In the genomic region with DNA sequence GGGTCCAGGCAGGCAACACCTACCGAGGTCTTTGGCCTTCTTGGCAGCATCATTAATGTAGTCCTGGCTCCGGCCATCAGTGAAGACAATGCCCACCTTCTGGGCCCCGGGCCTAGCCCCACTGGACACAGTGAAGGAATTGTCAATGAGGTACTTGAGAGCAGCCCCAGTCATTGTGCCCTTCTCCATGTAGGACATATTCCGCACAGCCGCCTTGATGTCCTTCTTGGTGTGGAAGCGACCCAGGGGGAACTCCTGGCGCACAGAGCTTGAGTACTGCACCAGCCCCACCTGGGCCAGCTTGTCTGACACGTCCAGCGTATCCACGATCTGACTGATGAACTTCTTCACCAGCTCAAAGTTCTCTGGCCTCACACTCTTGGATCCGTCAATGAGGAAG, we compare ENCODE assay signal across 27 cellular contexts. TPM values are rescaled to one million over a fixed set of nuclear protein-coding genes. Genes with fewer than 3 reads are reported as not detected.
DNase-seq lines count a peak whose midpoint lies in the region; ATAC-seq, FAIRE-seq and TF ChIP-seq lines count a peak whose summit lies in the region.
"Had no signal": no experiment of that assay in that cellular context is flagged by ENCODE, and none has a peak within 500 bp of the region (broad histone marks: within the 10 kb centered on the region; RNA-seq: fewer than 3 reads in every experiment).

No MANE protein-coding gene starts in this region.

- H3K27me3 ChIP-seq in right cardiac atrium (ENCODE audit: control insufficient read depth, insufficient read depth) (no peaks in the 10 kb centered on the region), heart right ventricle (no peaks in the 10 kb centered on the region), neuronal stem cell (ENCODE audit: control insufficient read depth in 3 of 3, insufficient read depth in 3 of 3, low read depth in 1 of 3, low read length in 3 of 3) (peaks cover 0 to 8% (median 0%) of the 10 kb centered on the region in 3 experiments), breast epithelium (no peaks in the 10 kb centered on the region)
- H3K27me3 ChIP-seq: BLaER1 treated with 17β-estradiol and CSF1 and Interleukin-3, amounts not matched to agents 10 nM and 100 nM had no signal

- no peak overlapping the region for H3K9ac ChIP-seq in kidney (ENCODE audit: low read length in 2 of 2)
- H3K9ac ChIP-seq in neuronal stem cell (ENCODE audit: low read depth, low read length, poor library complexity): no peak overlapping the region

- POLR2A ChIA-PET in activated CD8-positive, alpha-beta T cell treated with anti-CD3 and anti-CD28 coated beads, Interleukin-2, amount 10 ng/mL, durations not matched to agents 7 days and 5 days (lab: Charles Lee): no interaction called here
- POLR2A ChIA-PET in activated CD8-positive, alpha-beta T cell treated with anti-CD3 and anti-CD28 coated beads for 36 hours (lab: Charles Lee): no interaction called here

- TF ChIP-seq CTCF in activated CD8-positive, alpha-beta T cell treated with anti-CD3 and anti-CD28 coated beads for 36 hours (IDR thresholded peaks at IDR 0.05): no peak
- no peak for TF ChIP-seq CTCF in heart right ventricle (IDR thresholded peaks at IDR 0.05)
- no peak for TF ChIP-seq CTCF in kidney (IDR thresholded peaks at IDR 0.05; ENCODE audit: borderline replicate concordance, extremely low read depth, insufficient read depth)
- no peak for TF ChIP-seq CTCF in breast epithelium (IDR thresholded peaks at IDR 0.05)

- CTCF ChIA-PET in activated CD8-positive, alpha-beta T cell treated with anti-CD3 and anti-CD28 coated beads, Interleukin-2, amount 10 ng/mL, durations not matched to agents 7 days and 5 days (lab: Charles Lee): interaction anchor here (0.8 to 2.2 kb wide), 2 partner anchors 64 to 85 kb away, joined by 3 to 11 read pairs; no protein-coding TSS in a partner anchor
- CTCF ChIA-PET in activated CD8-positive, alpha-beta T cell treated with anti-CD3 and anti-CD28 coated beads for 36 hours (lab: Charles Lee): interaction anchor here (0.7 to 1.7 kb wide), 8 partner anchors 8 to 86 kb away, joined by 3 to 8 read pairs (median 3); no protein-coding TSS in a partner anchor

- H2AFZ ChIP-seq in neuronal stem cell (ENCODE audit: low read length): no peak overlapping the region

- no peak overlapping the region for H3K4me2 ChIP-seq in neuronal stem cell (ENCODE audit: insufficient read depth, low read length, poor library complexity, severe bottlenecking)
- H3K4me2 ChIP-seq: A549 had no signal

- no peaks in the 10 kb centered on the region for H3K79me1 ChIP-seq in neuronal stem cell (ENCODE audit: low read depth, low read length)

- peak overlapping the region; percentile 11 for H3K27ac Mint-ChIP-seq in activated CD8-positive, alpha-beta T cell treated with anti-CD3 and anti-CD28 coated beads, Interleukin-2, amount 10 ng/mL, durations not matched to agents 7 days and 5 days
- H3K27ac Mint-ChIP-seq in activated CD8-positive, alpha-beta T cell treated with anti-CD3 and anti-CD28 coated beads for 36 hours: no peak overlapping the region

- peaks cover 4% of the 10 kb centered on the region for H3K36me3 Mint-ChIP-seq in activated CD8-positive, alpha-beta T cell treated with anti-CD3 and anti-CD28 coated beads, Interleukin-2, amount 10 ng/mL, durations not matched to agents 7 days and 5 days (ENCODE audit: low read depth)
- peaks cover 17% of the 10 kb centered on the region for H3K36me3 Mint-ChIP-seq in activated CD8-positive, alpha-beta T cell treated with anti-CD3 and anti-CD28 coated beads for 36 hours (ENCODE audit: low read depth)

- no peak overlapping the region for H2BK5ac ChIP-seq in neuronal stem cell (ENCODE audit: low read length)

- H3K4me1 ChIP-seq in right cardiac atrium (ENCODE audit: control insufficient read depth, insufficient read depth, low read length) (no peaks in the 10 kb centered on the region), heart right ventricle (peaks cover 0 to 18% (median 10%) of the 10 kb centered on the region in 9 donors), kidney (ENCODE audit: control insufficient read depth in 1 of 2, insufficient read depth in 1 of 2, low read depth in 1 of 2, low read length in 2 of 2) (peaks cover 8 to 9% of the 10 kb centered on the region in 2 donors), neuronal stem cell (ENCODE audit: control insufficient read depth in 2 of 2, insufficient read depth in 1 of 2, low read depth in 1 of 2, low read length in 2 of 2) (peaks cover 0 to 3% of the 10 kb centered on the region in 2 donors), breast epithelium (no peaks in the 10 kb centered on the region)

- H3K9me3 ChIP-seq in right cardiac atrium (ENCODE audit: control insufficient read depth, low read length) (no peaks in the 10 kb centered on the region), heart right ventricle (peaks cover 0 to 18% (median 6%) of the 10 kb centered on the region in 11 donors), kidney (ENCODE audit: control insufficient read depth in 1 of 2, low read length in 2 of 2) (peaks cover 0 to 5% of the 10 kb centered on the region in 2 donors), neuronal stem cell (replicated peaks in 1 of 2; ENCODE audit: control insufficient read depth in 2 of 2, insufficient read depth in 1 of 2, low read depth in 1 of 2, low read length in 2 of 2) (peaks cover 5 to 6% of the 10 kb centered on the region in 2 donors), breast epithelium (no peaks in the 10 kb centered on the region)

- peak overlapping the region; percentile 68 for H2BK15ac ChIP-seq in neuronal stem cell (ENCODE audit: low read length)

- no peak for FAIRE-seq in kidney (lab: Jason Lieb, UNC)
- FAIRE-seq: A549, GM12878, GM12892, GM18507 had no signal

- no peak overlapping the region for H3K23ac ChIP-seq in neuronal stem cell (ENCODE audit: low read depth, low read length, poor library complexity)

- no peak for TF ChIP-seq POLR2A in breast epithelium (IDR thresholded peaks at IDR 0.05)

- peaks cover 6% of the 10 kb centered on the region for H3K27me3 Mint-ChIP-seq in activated CD8-positive, alpha-beta T cell treated with anti-CD3 and anti-CD28 coated beads, Interleukin-2, amount 10 ng/mL, durations not matched to agents 7 days and 5 days (ENCODE audit: low read depth)
- no peaks in the 10 kb centered on the region for H3K27me3 Mint-ChIP-seq in activated CD8-positive, alpha-beta T cell treated with anti-CD3 and anti-CD28 coated beads for 36 hours
- H3K27me3 Mint-ChIP-seq: B cell; CD4-positive, alpha-beta memory T cell had no signal

- H3K27ac ChIP-seq in right cardiac atrium (ENCODE audit: low read length) (no peak overlapping the region), heart right ventricle (no peak overlapping the region), kidney (ENCODE audit: low read depth in 2 of 2, low read length in 2 of 2) (no peak overlapping the region), neuronal stem cell (replicated peaks; ENCODE audit: low read length) (no peak overlapping the region), breast epithelium (no peak overlapping the region)
- H3K27ac ChIP-seq: 22Rv1; A549; BLaER1 treated with 17β-estradiol and CSF1 and Interleukin-3, amounts not matched to agents 10 nM and 100 nM; C4-2B had no signal

- no peak overlapping the region for H4K8ac ChIP-seq in neuronal stem cell (ENCODE audit: low read depth, low read length)

- no peak for DNase-seq in activated CD8-positive, alpha-beta T cell treated with anti-CD3 and anti-CD28 coated beads, Interleukin-2, amount 10 ng/mL, durations not matched to agents 7 days and 5 days
- no peak for DNase-seq in activated CD8-positive, alpha-beta T cell treated with anti-CD3 and anti-CD28 coated beads for 36 hours
- DNase-seq in right cardiac atrium (peak in 2 of 3 donors; percentile 57 to 60), heart right ventricle (no peak), kidney (peak; percentile 76), neuronal stem cell (ENCODE audit: low spot score) (no peak), breast epithelium (ENCODE audit: low spot score in 2 of 2) (no peak)
- DNase-seq: AML-193; CD4-positive, alpha-beta memory T cell; COR-L47; DMS 273 treated with DMSO at 0.1 percent for 48 hours; DMS153; DMS79; EL; GDM1 had no signal

- no peak for ATAC-seq in activated CD8-positive, alpha-beta T cell treated with anti-CD3 and anti-CD28 coated beads, Interleukin-2, amount 10 ng/mL, durations not matched to agents 7 days and 5 days
- ATAC-seq in activated CD8-positive, alpha-beta T cell treated with anti-CD3 and anti-CD28 coated beads for 36 hours: no peak
- ATAC-seq in right cardiac atrium (no peak), heart right ventricle (no peak), HG02852 (IDR thresholded peaks at IDR 0.05; ENCODE audit: unreplicated experiment) (no peak)
- ATAC-seq: A549, GM12878 had no signal

- H2AK5ac ChIP-seq in neuronal stem cell (ENCODE audit: low read depth, low read length): peak overlapping the region; percentile 22

- H3K14ac ChIP-seq in neuronal stem cell (ENCODE audit: low read length): no peak overlapping the region

- no peak overlapping the region for H2BK120ac ChIP-seq in neuronal stem cell (ENCODE audit: low read depth, low read length)

- no peak overlapping the region for H4K91ac ChIP-seq in neuronal stem cell (ENCODE audit: low read depth, low read length, poor library complexity)

- peaks cover 24% of the 10 kb centered on the region for H3K4me1 Mint-ChIP-seq in activated CD8-positive, alpha-beta T cell treated with anti-CD3 and anti-CD28 coated beads, Interleukin-2, amount 10 ng/mL, durations not matched to agents 7 days and 5 days (ENCODE audit: low read depth)
- H3K4me1 Mint-ChIP-seq in activated CD8-positive, alpha-beta T cell treated with anti-CD3 and anti-CD28 coated beads for 36 hours (ENCODE audit: low read depth): peaks cover 19% of the 10 kb centered on the region

- no peak overlapping the region for H2BK12ac ChIP-seq in neuronal stem cell (ENCODE audit: low read length)

- no peak overlapping the region for H3K4ac ChIP-seq in neuronal stem cell (ENCODE audit: low read length)

- peaks cover 5% of the 10 kb centered on the region for H3K9me3 Mint-ChIP-seq in activated CD8-positive, alpha-beta T cell treated with anti-CD3 and anti-CD28 coated beads, Interleukin-2, amount 10 ng/mL, durations not matched to agents 7 days and 5 days (ENCODE audit: insufficient read depth)
- H3K9me3 Mint-ChIP-seq in activated CD8-positive, alpha-beta T cell treated with anti-CD3 and anti-CD28 coated beads for 36 hours: peaks cover 5% of the 10 kb centered on the region

- no peak overlapping the region for H3K4me3 Mint-ChIP-seq in activated CD8-positive, alpha-beta T cell treated with anti-CD3 and anti-CD28 coated beads, Interleukin-2, amount 10 ng/mL, durations not matched to agents 7 days and 5 days
- no peak overlapping the region for H3K4me3 Mint-ChIP-seq in activated CD8-positive, alpha-beta T cell treated with anti-CD3 and anti-CD28 coated beads for 36 hours

- H3K36me3 ChIP-seq in heart right ventricle (no peaks in the 10 kb centered on the region), kidney (ENCODE audit: control insufficient read depth in 1 of 2, insufficient read depth in 2 of 2, low read length in 2 of 2) (no peaks in the 10 kb centered on the region), neuronal stem cell (replicated peaks in 1 of 2; ENCODE audit: control insufficient read depth in 2 of 2, insufficient read depth in 2 of 2, low read length in 2 of 2) (no peaks in the 10 kb centered on the region), breast epithelium (no peaks in the 10 kb centered on the region)
- H3K36me3 ChIP-seq: BLaER1 treated with 17β-estradiol and CSF1 and Interleukin-3, amounts not matched to agents 10 nM and 100 nM had no signal

- H3K4me3 ChIP-seq in right cardiac atrium (ENCODE audit: low read length) (no peak overlapping the region), heart right ventricle (no peak overlapping the region), kidney (ENCODE audit: low read length in 2 of 2) (no peak overlapping the region), neuronal stem cell (ENCODE audit: low read length in 2 of 2) (no peak overlapping the region), breast epithelium (no peak overlapping the region)
- H3K4me3 ChIP-seq: A549; BLaER1 treated with 17β-estradiol and CSF1 and Interleukin-3, amounts not matched to agents 10 nM and 100 nM; GM12878 had no signal

- no peak overlapping the region for H3K18ac ChIP-seq in neuronal stem cell (ENCODE audit: low read length)

- intact Hi-C loops in activated CD8-positive, alpha-beta T cell treated with anti-CD3 and anti-CD28 coated beads for 36 hours (cut with micrococcal nuclease): no loop called here
- intact Hi-C loops in right cardiac atrium (cut with DNase I) (loop anchor here in 2 of 4 donors (10.0 kb wide), 2 partner anchors 1471 to 1481 kb away; a partner anchor contains a TSS), heart right ventricle (cut with DNase I) (loop anchor here in 4 of 10 donors (5.0 to 10.0 kb wide), 4 partner anchors 196 to 1484 kb away; a partner anchor contains a TSS), kidney (cut with DNase I) (no loop called here), breast epithelium (cut with DNase I; ENCODE audit: low total_unique reads) (no loop called here)

- whole genome bisulfite sequencing in right cardiac atrium: 98% methylated on average over 11 of the region's 11 CpGs
- 98 to 99% methylated on average over 11 of the region's 11 CpGs for WGBS in heart right ventricle, 2 donors
- no CpG with 5 or more reads among the region's 11 CpGs for WGBS in neuronal stem cell (ENCODE audit: extremely low coverage in 2 of 2, insufficient read length in 2 of 2, insufficient replicate concordance in 1 of 2), 2 donors

RNA-seq across cellular contexts. Expression of a gene that starts 7.5 kb away (rescaled TPM):
- total RNA-seq in activated CD8-positive, alpha-beta T cell treated with anti-CD3 and anti-CD28 coated beads, Interleukin-2, amount 10 ng/mL, durations not matched to agents 7 days and 5 days: not detected
- 1 to 10 TPM in 1 of 2 experiments, under 1 TPM in 1; 0.45 to 1.4 TPM for total RNA-seq in activated CD8-positive, alpha-beta T cell treated with anti-CD3 and anti-CD28 coated beads for 36 hours
- not detected for total RNA-seq in right cardiac atrium
- polyA plus RNA-seq in right cardiac atrium: 0.07 TPM
- total RNA-seq in heart right ventricle: not detected
- not detected for polyA plus RNA-seq in heart right ventricle
- 0.13 TPM for total RNA-seq in kidney
- polyA plus RNA-seq in kidney (ENCODE audit: insufficient read depth, low read depth, low replicate concordance): not detected
- 0.04 TPM for polyA plus RNA-seq in neuronal stem cell (2013, experiment 1 of 2)
- 0.01 TPM for polyA plus RNA-seq in neuronal stem cell (2013, experiment 2 of 2)
- not detected for total RNA-seq in breast epithelium
- total RNA-seq: A172 had no signal
- polyA plus RNA-seq: CD8-positive, alpha-beta memory T cell had no signal

RNA-seq across cellular contexts. Expression of a gene that starts 41.7 kb away (rescaled TPM):
- 100 to 1,000 TPM; 407 to 413 TPM for total RNA-seq in activated CD8-positive, alpha-beta T cell treated with anti-CD3 and anti-CD28 coated beads, Interleukin-2, amount 10 ng/mL, durations not matched to agents 7 days and 5 days
- 100 to 1,000 TPM; 229 to 237 TPM for total RNA-seq in activated CD8-positive, alpha-beta T cell treated with anti-CD3 and anti-CD28 coated beads for 36 hours
- total RNA-seq in right cardiac atrium: 10 to 100 TPM; 25.4 to 55.1 (median 40.5) TPM
- 14.4 TPM for polyA plus RNA-seq in right cardiac atrium
- 100 to 1,000 TPM in 1 of 10 donors, 10 to 100 TPM in 6, 1 to 10 TPM in 3; 5.9 to 114 (median 12.9) TPM for total RNA-seq in heart right ventricle
- 10 to 100 TPM; 13.2 to 33.5 TPM for polyA plus RNA-seq in heart right ventricle
- 108 TPM for total RNA-seq in kidney
- 23.5 TPM for polyA plus RNA-seq in kidney (ENCODE audit: insufficient read depth, low read depth, low replicate concordance)
- polyA plus RNA-seq in neuronal stem cell (2013, experiment 1 of 2): 0.15 TPM
- 0.10 TPM for polyA plus RNA-seq in neuronal stem cell (2013, experiment 2 of 2)
- 100 to 1,000 TPM in 1 of 3 donors, 10 to 100 TPM in 2; 41.3 to 130 (median 70.1) TPM for total RNA-seq in breast epithelium
- total RNA-seq: A172, G401 had no signal

Comparison
In these comparisons a context has a peak if more than half of its experiments do, and no peak if none do; other contexts are left out.
1. DNase-seq: peak in right cardiac atrium (2 of 3) and kidney (single experiment); none in activated CD8-positive, alpha-beta T cell treated with anti-CD3 and anti-CD28 coated beads, Interleukin-2, amount 10 ng/mL, durations not matched to agents 7 days and 5 days (single experiment), activated CD8-positive, alpha-beta T cell treated with anti-CD3 and anti-CD28 coated beads for 36 hours (single experiment), heart right ventricle (0 of 2), neuronal stem cell (single experiment) and breast epithelium (0 of 2).